Comparison of ENCODE assay signal across 23 cellular contexts in genomic region chr1:63595435-63595834, GRCh38. TPM values are rescaled to one million over a fixed set of nuclear protein-coding genes. Genes with fewer than 3 reads are reported as not detected.
DNase-seq lines count a peak whose midpoint lies in the region; ATAC-seq, FAIRE-seq and TF ChIP-seq lines count a peak whose summit lies in the region.
"Had no signal": no experiment of that assay in that cellular context is flagged by ENCODE, and none has a peak within 500 bp of the region (broad histone marks: within the 10 kb centered on the region; RNA-seq: fewer than 3 reads in every experiment).

No MANE protein-coding gene starts in this region.

- CTCF ChIA-PET in activated CD8-positive, alpha-beta memory T cell treated with anti-CD3 and anti-CD28 coated beads, Interleukin-2, amount 10 ng/mL, durations not matched to agents 7 days and 5 days (lab: Charles Lee), result no interaction called here

- H3K27me3 Mint-ChIP-seq in activated CD8-positive, alpha-beta memory T cell treated with anti-CD3 and anti-CD28 coated beads, Interleukin-2, amount 10 ng/mL, durations not matched to agents 7 days and 5 days, result no peaks in the 10 kb centered on the region
- no peaks in the 10 kb centered on the region for H3K27me3 Mint-ChIP-seq in astrocyte (ENCODE audit: low read depth, unreplicated experiment)

- no peak for ATAC-seq in activated CD8-positive, alpha-beta memory T cell treated with anti-CD3 and anti-CD28 coated beads, Interleukin-2, amount 10 ng/mL, durations not matched to agents 7 days and 5 days
- no peak for ATAC-seq in GM19023 (IDR thresholded peaks at IDR 0.05; ENCODE audit: unreplicated experiment)
- ATAC-seq: stimulated activated naive CD8-positive, alpha-beta T cell treated with anti-CD3 and anti-CD28 coated beads, Interleukin-15, Interleukin-2, amounts not matched to agents 100 U/mL and 50 U/mL, for 24 hours had no signal

- H3K4me3 ChIP-seq in Karpas-422 (ENCODE audit: low read length) (no peak overlapping the region), astrocyte (ENCODE audit: insufficient read depth, low read depth, low read length) (no peak overlapping the region), smooth muscle cell (no peak overlapping the region)

- H3K27me3 ChIP-seq in Karpas-422 (ENCODE audit: low read length) (no peaks in the 10 kb centered on the region), astrocyte (ENCODE audit: insufficient read depth, low read length) (no peaks in the 10 kb centered on the region), smooth muscle cell (ENCODE audit: low read depth) (no peaks in the 10 kb centered on the region)

- DNase-seq in activated CD8-positive, alpha-beta memory T cell treated with anti-CD3 and anti-CD28 coated beads, Interleukin-2, amount 10 ng/mL, durations not matched to agents 7 days and 5 days, result no peak
- DNase-seq in activated CD8-positive, alpha-beta memory T cell treated with anti-CD3 and anti-CD28 coated beads for 24 hours, result no peak
- no peak for DNase-seq in Karpas-422
- DNase-seq in astrocyte (ENCODE audit: low read depth), result no peak
- no peak for DNase-seq in smooth muscle cell (lab: John Stamatoyannopoulos, UW; ENCODE audit: unreplicated experiment)
- no peak for DNase-seq in islet precursor cell
- no peak for DNase-seq in GM20000 (ENCODE audit: low spot score)
- DNase-seq: activated gamma-delta T cell; DMS153; H9; head of caudate nucleus; NCI-H1436; NCI-H2171 treated with DMSO at 0.1 percent for 48 hours; NCI-H774; OCI-M1; SIG-M5; stimulated activated CD4-positive, alpha-beta T cell treated with anti-CD3 and anti-CD28 coated beads, Interleukin-1b, Interleukin-23, amount 100 ng/mL, for 48 hours; stimulated activated naive CD8-positive, alpha-beta T cell treated with anti-CD3 and anti-CD28 coated beads, Interleukin-15, Interleukin-2, amounts not matched to agents 100 U/mL and 50 U/mL, for 24 hours had no signal

- 100% methylated on average over 1 of the region's 1 CpG for WGBS in smooth muscle cell (ENCODE audit: low lambda C conversion rate)

- no peak overlapping the region for H3K9ac ChIP-seq in Karpas-422 (ENCODE audit: low read length)
- H3K9ac ChIP-seq in astrocyte (ENCODE audit: low read length), result no peak overlapping the region
- no peak overlapping the region for H3K9ac ChIP-seq in smooth muscle cell (ENCODE audit: low read depth)
- H3K9ac ChIP-seq: parathyroid adenoma had no signal

- TF ChIP-seq CTCF in astrocyte (IDR thresholded peaks at IDR 0.05; ENCODE audit: insufficient read depth, low read depth, low read length) (no peak), smooth muscle cell (IDR thresholded peaks at IDR 0.05; ENCODE audit: borderline replicate concordance, insufficient read depth, poor library complexity, severe bottlenecking) (no peak), GM20000 (IDR thresholded peaks at IDR 0.05; ENCODE audit: extremely low read depth, missing control alignments) (no peak)

- peak overlapping the region; percentile 33 for H3K4me3 Mint-ChIP-seq in activated CD8-positive, alpha-beta memory T cell treated with anti-CD3 and anti-CD28 coated beads, Interleukin-2, amount 10 ng/mL, durations not matched to agents 7 days and 5 days
- peak overlapping the region; percentile 62 for H3K4me3 Mint-ChIP-seq in astrocyte (ENCODE audit: unreplicated experiment)
- H3K4me3 Mint-ChIP-seq: CD14-positive monocyte had no signal

- peaks cover 19% of the 10 kb centered on the region for H3K36me3 Mint-ChIP-seq in activated CD8-positive, alpha-beta memory T cell treated with anti-CD3 and anti-CD28 coated beads, Interleukin-2, amount 10 ng/mL, durations not matched to agents 7 days and 5 days
- no peaks in the 10 kb centered on the region for H3K36me3 Mint-ChIP-seq in astrocyte (ENCODE audit: low read depth, unreplicated experiment)

- H3F3A ChIP-seq in smooth muscle cell (ENCODE audit: low read depth), result no peaks in the 10 kb centered on the region

- H2AFZ ChIP-seq in Karpas-422 (ENCODE audit: low read length), result no peak overlapping the region
- H2AFZ ChIP-seq in astrocyte (ENCODE audit: low read depth, low read length), result no peak overlapping the region
- H2AFZ ChIP-seq in smooth muscle cell (ENCODE audit: low read depth), result no peak overlapping the region
- H2AFZ ChIP-seq: parathyroid adenoma had no signal

- H4K20me1 ChIP-seq in Karpas-422 (ENCODE audit: insufficient read depth, low read depth, low read length) (no peaks in the 10 kb centered on the region), astrocyte (ENCODE audit: insufficient read depth, low read length) (peaks cover 9% of the 10 kb centered on the region), smooth muscle cell (ENCODE audit: low read depth) (peaks cover 37% of the 10 kb centered on the region)

- no peaks in the 10 kb centered on the region for H3K9me2 ChIP-seq in Karpas-422 (replicated peaks; ENCODE audit: insufficient read depth, low read length)

- no peak for FAIRE-seq in astrocyte (lab: Jason Lieb, UNC)
- FAIRE-seq: GM12891 had no signal

- no peaks in the 10 kb centered on the region for H3K9me3 Mint-ChIP-seq in activated CD8-positive, alpha-beta memory T cell treated with anti-CD3 and anti-CD28 coated beads, Interleukin-2, amount 10 ng/mL, durations not matched to agents 7 days and 5 days (ENCODE audit: low read depth)
- no peaks in the 10 kb centered on the region for H3K9me3 Mint-ChIP-seq in astrocyte (ENCODE audit: unreplicated experiment)
- H3K9me3 Mint-ChIP-seq: H9; T-helper 1 cell treated with Interleukin-12 subunit alpha and Interleukin-12 subunit beta and Interleukin-4 antibody, amounts not matched to agents 30 μg/mL and 1 μg/mL, for 36 hours had no signal

- H3K4me1 Mint-ChIP-seq in activated CD8-positive, alpha-beta memory T cell treated with anti-CD3 and anti-CD28 coated beads, Interleukin-2, amount 10 ng/mL, durations not matched to agents 7 days and 5 days, result peaks cover 31% of the 10 kb centered on the region
- H3K4me1 Mint-ChIP-seq in astrocyte (ENCODE audit: low read depth, unreplicated experiment), result no peaks in the 10 kb centered on the region

- H3K4me1 ChIP-seq in Karpas-422 (ENCODE audit: low read length), result peaks cover 11% of the 10 kb centered on the region
- H3K4me1 ChIP-seq in astrocyte (ENCODE audit: insufficient read depth, low read length), result peaks cover 4% of the 10 kb centered on the region
- no peaks in the 10 kb centered on the region for H3K4me1 ChIP-seq in smooth muscle cell (ENCODE audit: low read depth)
- H3K4me1 ChIP-seq: parathyroid adenoma had no signal

- no peak overlapping the region for H3K27ac Mint-ChIP-seq in activated CD8-positive, alpha-beta memory T cell treated with anti-CD3 and anti-CD28 coated beads, Interleukin-2, amount 10 ng/mL, durations not matched to agents 7 days and 5 days
- H3K27ac Mint-ChIP-seq in astrocyte (ENCODE audit: unreplicated experiment), result no peak overlapping the region
- H3K27ac Mint-ChIP-seq: CD14-positive monocyte; H9; T-helper 1 cell treated with Interleukin-12 subunit alpha and Interleukin-12 subunit beta and Interleukin-4 antibody, amounts not matched to agents 30 μg/mL and 1 μg/mL, for 36 hours had no signal

- H3K9me3 ChIP-seq in Karpas-422 (ENCODE audit: low read length), result no peaks in the 10 kb centered on the region
- no peaks in the 10 kb centered on the region for H3K9me3 ChIP-seq in astrocyte (ENCODE audit: insufficient read depth, low read depth, low read length)
- H3K9me3 ChIP-seq in smooth muscle cell (replicated peaks; ENCODE audit: low read depth), result no peaks in the 10 kb centered on the region

- H3K36me3 ChIP-seq in Karpas-422 (ENCODE audit: insufficient read depth, low read length), result peaks cover 5% of the 10 kb centered on the region; the same call in 1 of the 2 replicates
- H3K36me3 ChIP-seq in astrocyte (ENCODE audit: insufficient read depth, low read length), result no peaks in the 10 kb centered on the region
- no peaks in the 10 kb centered on the region for H3K36me3 ChIP-seq in smooth muscle cell (ENCODE audit: low read depth)

- H3K27ac ChIP-seq in Karpas-422 (ENCODE audit: low read length) (no peak overlapping the region), astrocyte (ENCODE audit: low read depth, low read length) (no peak overlapping the region), smooth muscle cell (ENCODE audit: low read depth) (no peak overlapping the region)
- H3K27ac ChIP-seq: parathyroid adenoma had no signal

- peaks cover 60% of the 10 kb centered on the region for H3K79me2 ChIP-seq in Karpas-422 (ENCODE audit: low read length)
- no peaks in the 10 kb centered on the region for H3K79me2 ChIP-seq in astrocyte (ENCODE audit: insufficient read depth, low read length)
- H3K79me2 ChIP-seq in smooth muscle cell (ENCODE audit: low read depth), result peaks cover 19% of the 10 kb centered on the region
- H3K79me2 ChIP-seq: parathyroid adenoma had no signal

- H3K4me2 ChIP-seq in Karpas-422 (ENCODE audit: low read depth, low read length, poor library complexity, severe bottlenecking) (peak overlapping the region; percentile 5), astrocyte (ENCODE audit: low read length) (no peak overlapping the region), smooth muscle cell (peak overlapping the region; percentile 92)

RNA-seq across cellular contexts. Expression of gene PGM1, which starts 2.2 kb away (rescaled TPM):
- 10 to 100 TPM; 31.5 to 32.8 TPM for total RNA-seq in activated CD8-positive, alpha-beta memory T cell treated with anti-CD3 and anti-CD28 coated beads, Interleukin-2, amount 10 ng/mL, durations not matched to agents 7 days and 5 days
- 67.1 and 89.0 TPM in 2 replicates for total RNA-seq in Karpas-422 (2014; rRNA removed; shearing (Covaris generic); ENCODE audit: low replicate concordance)
- total RNA-seq in astrocyte (36.9 and 48.7 TPM in 2 replicates), smooth muscle cell (72.7 and 75.3 TPM in 2 replicates)
- 82.6 and 87.6 TPM in 2 replicates for polyA plus RNA-seq in smooth muscle cell
